ENCODE assay signal across 1 cellular context in the genomic region with DNA sequence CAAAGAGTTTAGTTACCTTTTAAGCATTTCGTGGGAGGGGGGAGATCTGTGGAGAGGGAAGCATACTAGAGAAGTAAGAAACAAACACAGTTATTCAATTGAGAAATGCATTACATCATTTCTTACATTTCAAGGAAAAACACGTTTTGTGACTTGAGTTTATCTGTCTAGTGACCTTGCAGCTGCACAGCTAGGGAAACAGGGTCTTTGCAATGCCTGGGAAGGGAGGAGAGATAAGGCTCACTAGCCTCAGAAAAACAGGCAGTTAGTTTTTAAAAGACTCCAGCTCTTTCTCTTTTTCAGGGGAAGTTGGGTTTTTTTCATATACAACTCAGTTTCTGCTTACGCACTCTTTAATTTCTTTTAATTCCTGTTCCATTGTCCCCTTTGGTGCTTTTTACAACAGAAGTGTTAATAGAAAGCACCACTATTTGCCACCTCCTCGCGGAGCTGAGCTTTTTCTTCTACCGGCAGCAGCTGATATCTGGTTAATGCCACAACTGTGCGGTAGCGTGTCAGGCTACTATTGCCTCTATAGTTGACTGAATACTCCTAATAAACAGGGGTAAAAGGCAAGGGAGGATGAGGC.
TF ChIP-seq lines count a peak whose summit lies in the region.

No MANE protein-coding gene starts in this region.

TF ChIP-seq in liver, 16 proteins besides CTCF, POLR2A, EP300 and RAD21:
- TF ChIP-seq MAX (IDR thresholded peaks at IDR 0.05) (no peak), HNF4G (IDR thresholded peaks at IDR 0.05) (no peak)
